9 cellular contexts compared by ENCODE assay signal in the genomic region with DNA sequence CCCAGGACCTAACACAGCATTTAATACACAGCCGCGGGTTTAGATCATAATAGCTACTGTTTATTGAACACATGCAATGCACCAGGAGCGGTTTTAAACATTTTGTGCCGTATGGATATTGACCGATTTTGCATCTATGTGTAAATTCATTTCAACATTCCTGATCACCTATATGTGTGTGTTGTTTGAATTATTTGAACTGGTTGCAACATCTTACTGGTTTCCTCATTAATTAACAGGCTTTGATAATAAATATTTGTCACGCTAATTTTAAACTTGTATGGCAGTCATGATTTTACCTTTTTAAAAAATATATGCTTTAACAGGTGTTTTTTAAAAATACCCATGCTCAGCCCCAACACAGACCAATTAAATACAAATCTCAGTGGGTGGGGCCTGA. TPM values are rescaled to one million over a fixed set of nuclear protein-coding genes. Genes with fewer than 3 reads are reported as not detected.
"Had no signal": no experiment of that assay in that cellular context is flagged by ENCODE, and none has a peak within 500 bp of the region (broad histone marks: within the 10 kb centered on the region; RNA-seq: fewer than 3 reads in every experiment).

No MANE protein-coding gene starts in this region.

- H3K27ac Mint-ChIP-seq: GM23338, H9 had no signal

- FAIRE-seq: H1, H54, HTR-8/SVneo, K562 had no signal

- H2AFZ ChIP-seq: GM23338 had no signal

- H3K4me3 ChIP-seq: GM23338, K562 had no signal

- DNase-seq: H9, HCEC 1CT, IMR-90, KG1 had no signal

- H3K4me3 Mint-ChIP-seq: GM23338, H9 had no signal

- H3K9me3 Mint-ChIP-seq: GM23338 had no signal

RNA-seq across cellular contexts. Expression of gene CPNE5, which starts 35.8 kb away (rescaled TPM):
- total RNA-seq: IMR-90 had no signal
